ENCODE assay signal across 12 cellular contexts in the genomic region with DNA sequence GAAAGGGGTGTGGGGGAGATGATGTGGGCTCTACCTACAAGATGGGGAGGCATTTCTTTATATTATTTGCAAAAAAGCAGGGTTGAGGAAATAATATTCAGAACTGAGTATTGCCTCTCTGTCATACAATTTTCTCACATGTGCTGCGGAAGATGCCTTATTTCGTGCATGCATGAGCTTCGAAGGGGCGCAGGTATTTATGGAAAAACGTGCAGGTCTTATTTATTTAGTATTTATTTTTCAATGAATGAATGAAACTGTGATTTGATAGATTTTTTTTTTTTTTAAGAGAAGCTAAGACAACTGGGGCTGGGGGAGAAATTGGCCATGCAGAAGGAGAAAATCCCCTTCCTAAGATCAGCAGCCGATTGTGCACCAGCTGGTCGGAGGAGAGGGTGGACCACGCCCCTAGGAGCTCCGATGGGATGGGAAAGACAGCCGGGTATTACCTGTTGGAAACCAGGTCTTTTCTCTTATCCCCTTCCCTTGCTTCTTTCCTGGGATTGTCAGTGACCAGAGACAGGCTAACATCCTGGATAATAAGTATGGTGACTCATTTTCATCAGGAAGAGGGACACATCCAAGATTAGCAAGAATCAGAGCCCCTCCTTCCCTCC. TPM values are rescaled to one million over a fixed set of nuclear protein-coding genes. Genes with fewer than 3 reads are reported as not detected.
DNase-seq lines count a peak whose midpoint lies in the region; ATAC-seq and TF ChIP-seq lines count a peak whose summit lies in the region.
"Had no signal": no experiment of that assay in that cellular context is flagged by ENCODE, and none has a peak within 500 bp of the region (broad histone marks: within the 10 kb centered on the region; RNA-seq: fewer than 3 reads in every experiment).

No MANE protein-coding gene starts in this region.

- intact Hi-C loops in breast epithelium (cut with DNase I; ENCODE audit: low total_unique reads): no loop called here
- intact Hi-C loops in MCF 10A (cut with micrococcal nuclease): no loop called here
- intact Hi-C loops in stomach (cut with DNase I; ENCODE audit: low total_unique reads): no loop called here
- intact Hi-C loops in naive thymus-derived CD4-positive, alpha-beta T cell (cut with micrococcal nuclease): no loop called here
- intact Hi-C loops in left lung (cut with DNase I): no loop called here

- TF ChIP-seq CTCF in breast epithelium (IDR thresholded peaks at IDR 0.05) (no peak), MCF 10A (IDR thresholded peaks at IDR 0.05; ENCODE audit: unreplicated experiment) (no peak), stomach (IDR thresholded peaks at IDR 0.05) (no peak), left lung (IDR thresholded peaks at IDR 0.05) (no peak)

- H3K4me1 ChIP-seq in breast epithelium (no peaks in the 10 kb centered on the region), iPS-15b (ENCODE audit: control insufficient read depth, insufficient read depth, low read length) (peaks cover 28% of the 10 kb centered on the region), stomach (peaks cover 0 to 20% (median 13%) of the 10 kb centered on the region in 4 donors), left lung (no peaks in the 10 kb centered on the region)
- no peaks in the 10 kb centered on the region for H3K4me1 ChIP-seq in naive thymus-derived CD4-positive, alpha-beta T cell (ENCODE audit: control insufficient read depth in 2 of 2, insufficient read depth in 2 of 2, low read length in 2 of 2)

- H3K36me3 ChIP-seq in breast epithelium: no peaks in the 10 kb centered on the region
- no peaks in the 10 kb centered on the region for H3K36me3 ChIP-seq in iPS-15b (ENCODE audit: control insufficient read depth, insufficient read depth, low read length)
- H3K36me3 ChIP-seq in stomach: no peaks in the 10 kb centered on the region
- no peaks in the 10 kb centered on the region for H3K36me3 ChIP-seq in naive thymus-derived CD4-positive, alpha-beta T cell (ENCODE audit: control insufficient read depth in 2 of 3, insufficient read depth in 3 of 3, low read length in 3 of 3)
- H3K36me3 ChIP-seq in left lung: no peaks in the 10 kb centered on the region

- H3K4me3 ChIP-seq in breast epithelium (peak overlapping the region in 2 of 3 donors; percentile 27 to 55), iPS-15b (ENCODE audit: low read depth, low read length) (peak overlapping the region; percentile 77), stomach (peak overlapping the region in 3 of 4 donors; percentile 24 to 33 (median 27)), left lung (no peak overlapping the region)
- no peak overlapping the region for H3K4me3 ChIP-seq in naive thymus-derived CD4-positive, alpha-beta T cell (ENCODE audit: low read length)

- no peak for DNase-seq in breast epithelium (ENCODE audit: low spot score in 2 of 2)
- DNase-seq in MCF 10A (ENCODE audit: unreplicated experiment): no peak
- no peak for DNase-seq in stomach
- no peak for DNase-seq in naive thymus-derived CD4-positive, alpha-beta T cell
- DNase-seq in left lung: no peak
- DNase-seq: activated T-cell treated with anti-CD3 and anti-CD28 coated beads, Interleukin-2, amount 50 U/mL, for 1 hour; MM.1S; stimulated activated CD4-positive, alpha-beta T cell treated with anti-CD3 and anti-CD28 coated beads, Interleukin-15, amount 100 ng/mL, for 24 hours had no signal

- no peak overlapping the region for H3K27ac ChIP-seq in breast epithelium
- H3K27ac ChIP-seq in angular gyrus (ENCODE audit: low read depth, low read length): peak overlapping the region; percentile 16
- H3K27ac ChIP-seq in stomach: no peak overlapping the region
- no peak overlapping the region for H3K27ac ChIP-seq in naive thymus-derived CD4-positive, alpha-beta T cell (ENCODE audit: low read depth, low read length)
- H3K27ac ChIP-seq in left lung: no peak overlapping the region

- BruUV-seq in MCF 10A (replicated peaks; lab: Mats Ljungman, UMichigan): no TSS peak

- no peak for ATAC-seq in naive thymus-derived CD4-positive, alpha-beta T cell
- no peak for ATAC-seq in GM19324 (IDR thresholded peaks at IDR 0.05; ENCODE audit: low FRiP score, unreplicated experiment)
- ATAC-seq in left lung: no peak
- ATAC-seq: left colon had no signal

- H3K9ac ChIP-seq in iPS-15b (ENCODE audit: low read depth, low read length): no peak overlapping the region

- TF ChIP-seq POLR2A in breast epithelium (IDR thresholded peaks at IDR 0.05) (no peak), stomach (IDR thresholded peaks at IDR 0.05) (no peak)

- H3K36me3 Mint-ChIP-seq in MCF 10A (ENCODE audit: insufficient read depth, unreplicated experiment): no peaks in the 10 kb centered on the region
- no peaks in the 10 kb centered on the region for H3K36me3 Mint-ChIP-seq in naive thymus-derived CD4-positive, alpha-beta T cell

- WGBS in stomach, 5 donors: 9 to 11% (median 10%) methylated on average over 10 of the region's 10 CpGs

- H3K27me3 ChIP-seq in breast epithelium: peaks cover 0 to 18% of the 10 kb centered on the region in 2 donors
- no peaks in the 10 kb centered on the region for H3K27me3 ChIP-seq in iPS-15b (ENCODE audit: control insufficient read depth, insufficient read depth, low read length)
- H3K27me3 ChIP-seq in stomach: peaks cover 0 to 29% (median 26%) of the 10 kb centered on the region in 3 donors
- peaks cover 0 to 6% of the 10 kb centered on the region in 2 donors for H3K27me3 ChIP-seq in naive thymus-derived CD4-positive, alpha-beta T cell (ENCODE audit: control insufficient read depth in 2 of 2, insufficient read depth in 2 of 2, low read length in 2 of 2)
- H3K27me3 ChIP-seq in left lung: peaks cover 8 to 41% of the 10 kb centered on the region in 2 donors

- H3K4me1 Mint-ChIP-seq in MCF 10A (ENCODE audit: insufficient read depth, unreplicated experiment): no peaks in the 10 kb centered on the region
- peaks cover 4 to 16% (median 11%) of the 10 kb centered on the region in 7 donors for H3K4me1 Mint-ChIP-seq in naive thymus-derived CD4-positive, alpha-beta T cell

- H3K9me3 ChIP-seq in breast epithelium (no peaks in the 10 kb centered on the region), iPS-15b (ENCODE audit: control insufficient read depth, insufficient read depth, low read length) (no peaks in the 10 kb centered on the region), stomach (no peaks in the 10 kb centered on the region), left lung (no peaks in the 10 kb centered on the region)
- no peaks in the 10 kb centered on the region for H3K9me3 ChIP-seq in naive thymus-derived CD4-positive, alpha-beta T cell (ENCODE audit: control insufficient read depth in 2 of 3, low read length in 3 of 3)

- CTCF ChIA-PET in MCF 10A (lab: Yijun Ruan, JAX): interaction anchor here (0.6 kb wide), 1 partner anchor 291 kb away, joined by 4 read pairs; no protein-coding TSS in a partner anchor
- CTCF ChIA-PET in naive thymus-derived CD4-positive, alpha-beta T cell (lab: Charles Lee): no interaction called here

- no peak overlapping the region for H3K27ac Mint-ChIP-seq in MCF 10A (ENCODE audit: low read depth, unreplicated experiment)
- H3K27ac Mint-ChIP-seq in naive thymus-derived CD4-positive, alpha-beta T cell: no peak overlapping the region

- TF ChIP-seq EP300 in stomach (IDR thresholded peaks at IDR 0.05): no peak

- no peaks in the 10 kb centered on the region for H3K27me3 Mint-ChIP-seq in MCF 10A (ENCODE audit: insufficient read depth, unreplicated experiment)
- H3K27me3 Mint-ChIP-seq in naive thymus-derived CD4-positive, alpha-beta T cell: peaks cover 37 to 49% (median 43%) of the 10 kb centered on the region in 5 donors

- H3K4me3 Mint-ChIP-seq in MCF 10A (ENCODE audit: unreplicated experiment): no peak overlapping the region
- H3K4me3 Mint-ChIP-seq in naive thymus-derived CD4-positive, alpha-beta T cell: peak overlapping the region in 4 of 10 donors; percentile 2 to 54 (median 28)

- no peaks in the 10 kb centered on the region for H3K9me3 Mint-ChIP-seq in MCF 10A (ENCODE audit: unreplicated experiment)
- no peaks in the 10 kb centered on the region for H3K9me3 Mint-ChIP-seq in naive thymus-derived CD4-positive, alpha-beta T cell

- POLR2A ChIA-PET in MCF 10A (lab: Yijun Ruan, JAX): interaction anchor here (0.6 kb wide), 1 partner anchor 1680 kb away, joined by 3 read pairs; no protein-coding TSS in a partner anchor
- POLR2A ChIA-PET in naive thymus-derived CD4-positive, alpha-beta T cell (lab: Charles Lee): no interaction called here

RNA-seq across cellular contexts. Expression of gene GAP43, which starts 0.8 kb away (rescaled TPM):
- under 1 TPM in 1 of 3 donors, not detected in 2; 0.16 TPM for total RNA-seq in breast epithelium
- total RNA-seq in MCF 10A (2022): not detected in 2 replicates
- 1 to 10 TPM in 3 of 5 donors, not detected in 2; 1.4 to 4.8 (median 3.6) TPM for total RNA-seq in stomach
- 1 to 10 TPM in 2 of 3 donors, under 1 TPM in 1; 1.00 to 1.3 (median 1.1) TPM for polyA plus RNA-seq in stomach
- total RNA-seq in naive thymus-derived CD4-positive, alpha-beta T cell: not detected
- polyA plus RNA-seq in naive thymus-derived CD4-positive, alpha-beta T cell: not detected
- total RNA-seq in left lung: under 1 TPM in 1 of 2 donors, not detected in 1; 0.29 TPM

Comparison
In these comparisons a context has a peak if more than half of its experiments do, and no peak if none do; other contexts are left out.
1. H3K4me3 ChIP-seq: peak in breast epithelium (2 of 3), iPS-15b (single experiment) and stomach (3 of 4); none in naive thymus-derived CD4-positive, alpha-beta T cell (single experiment) and left lung (0 of 2).